ENCODE assay signal across 21 cellular contexts in genomic region chr2:8219631-8220393, GRCh38.
A peak's percentile ranks its signal among the peaks of the same experiment; 100 is the strongest.
DNase-seq lines count a peak whose midpoint lies in the region; ATAC-seq and TF ChIP-seq lines count a peak whose summit lies in the region.
"Had no signal": no experiment of that assay in that cellular context is flagged by ENCODE, and none has a peak within 500 bp of the region (broad histone marks: within the 10 kb centered on the region; RNA-seq: fewer than 3 reads in every experiment).

No MANE protein-coding gene starts in this region.

- CTCF ChIA-PET in activated naive CD4-positive, alpha-beta T cell treated with anti-CD3 and anti-CD28 coated beads, Interleukin-2, amount 10 ng/mL, durations not matched to agents 7 days and 5 days (lab: Charles Lee): no interaction called here

- no peak overlapping the region for H3K27ac Mint-ChIP-seq in activated naive CD4-positive, alpha-beta T cell treated with anti-CD3 and anti-CD28 coated beads, Interleukin-2, amount 10 ng/mL, durations not matched to agents 7 days and 5 days
- H3K27ac Mint-ChIP-seq: T-helper 2 cell treated with Interferon-gamma antibody and Interleukin-4, amounts not matched to agents 5 μg/mL and 100 μg/mL, for 36 hours had no signal

- H3K4me1 ChIP-seq in right atrium auricular region: peaks cover 2 to 19% of the 10 kb centered on the region in 2 donors
- H3K4me1 ChIP-seq in stomach smooth muscle (ENCODE audit: control insufficient read depth, insufficient read depth, low read length): peaks cover 11% of the 10 kb centered on the region

- no peaks in the 10 kb centered on the region for H3K36me3 ChIP-seq in right atrium auricular region
- H3K36me3 ChIP-seq in stomach smooth muscle (ENCODE audit: control insufficient read depth in 2 of 2, insufficient read depth in 2 of 2, low read length in 2 of 2): no peaks in the 10 kb centered on the region
- H3K36me3 ChIP-seq: cardiac muscle cell, esophagus squamous epithelium, neutrophil, thyroid gland had no signal

- ATAC-seq in HG02852 (IDR thresholded peaks at IDR 0.05; ENCODE audit: unreplicated experiment): no peak
- ATAC-seq: HCT116 had no signal

- H3K4me3 ChIP-seq in coronary artery: no peak overlapping the region
- H3K4me3 ChIP-seq in right atrium auricular region: no peak overlapping the region
- no peak overlapping the region for H3K4me3 ChIP-seq in stomach smooth muscle (ENCODE audit: low read length in 2 of 2)
- H3K4me3 ChIP-seq: cardiac muscle cell, esophagus squamous epithelium, thyroid gland had no signal

- no peaks in the 10 kb centered on the region for H3K36me3 Mint-ChIP-seq in activated naive CD4-positive, alpha-beta T cell treated with anti-CD3 and anti-CD28 coated beads, Interleukin-2, amount 10 ng/mL, durations not matched to agents 7 days and 5 days

- H3K9ac ChIP-seq in stomach smooth muscle (ENCODE audit: low read length in 2 of 2): no peak overlapping the region
- H3K9ac ChIP-seq: SK-N-SH had no signal

- no peaks in the 10 kb centered on the region for H3K27me3 ChIP-seq in right atrium auricular region
- H3K27me3 ChIP-seq in stomach smooth muscle (ENCODE audit: control insufficient read depth in 1 of 2, insufficient read depth in 2 of 2, low read length in 2 of 2): no peaks in the 10 kb centered on the region
- H3K27me3 ChIP-seq: cardiac muscle cell, esophagus squamous epithelium, neutrophil, thyroid gland had no signal

- TF ChIP-seq CTCF in coronary artery (IDR thresholded peaks at IDR 0.05) (no peak), right atrium auricular region (IDR thresholded peaks at IDR 0.05) (no peak)

- peaks cover 21% of the 10 kb centered on the region for H3K27me3 Mint-ChIP-seq in activated naive CD4-positive, alpha-beta T cell treated with anti-CD3 and anti-CD28 coated beads, Interleukin-2, amount 10 ng/mL, durations not matched to agents 7 days and 5 days
- H3K27me3 Mint-ChIP-seq: CD8-positive, alpha-beta memory T cell had no signal

- H3K4me1 Mint-ChIP-seq in activated naive CD4-positive, alpha-beta T cell treated with anti-CD3 and anti-CD28 coated beads, Interleukin-2, amount 10 ng/mL, durations not matched to agents 7 days and 5 days: no peaks in the 10 kb centered on the region

- no peaks in the 10 kb centered on the region for H3K9me3 ChIP-seq in right atrium auricular region
- no peaks in the 10 kb centered on the region for H3K9me3 ChIP-seq in stomach smooth muscle (ENCODE audit: control insufficient read depth in 2 of 2, low read length in 2 of 2)
- H3K9me3 ChIP-seq: esophagus squamous epithelium, neutrophil, SK-N-SH, thyroid gland had no signal

- DNase-seq in LHCN-M2 (ENCODE audit: low read depth) (peak; percentile 77), coronary artery (ENCODE audit: low spot score) (peak; percentile 86), right atrium auricular region (ENCODE audit: low spot score) (peak; percentile 69), COR-L47 (lab: John Stamatoyannopoulos, UW) (no peak)
- DNase-seq in activated naive CD4-positive, alpha-beta T cell treated with anti-CD3 and anti-CD28 coated beads, Interleukin-2, amount 10 ng/mL, durations not matched to agents 7 days and 5 days: no peak
- DNase-seq: activated CD4-positive, alpha-beta T cell treated with anti-CD3 and anti-CD28 coated beads, Interleukin-2, amount 50 U/mL, for 4 hours; CD8-positive, alpha-beta memory T cell; DND-41; effector CD4-positive, alpha-beta T cell; esophagus squamous epithelium; NCI-H1092; NCI-H2081; NK-92 treated with Interleukin-12 subunit alpha and Interleukin-12 subunit beta, amount 100 ng/mL, for 24 hours; SK-N-SH; thyroid gland had no signal

- H3K27ac ChIP-seq in coronary artery (peak overlapping the region; percentile 47 to 76), right atrium auricular region (peak overlapping the region; percentile 46 to 68), stomach smooth muscle (ENCODE audit: low read length) (peak overlapping the region; percentile 46)
- H3K27ac ChIP-seq: cardiac muscle cell, esophagus squamous epithelium, neutrophil, thyroid gland had no signal

- H3K4me3 Mint-ChIP-seq in activated naive CD4-positive, alpha-beta T cell treated with anti-CD3 and anti-CD28 coated beads, Interleukin-2, amount 10 ng/mL, durations not matched to agents 7 days and 5 days: no peak overlapping the region
- H3K4me3 Mint-ChIP-seq: CD8-positive, alpha-beta memory T cell; T-helper 2 cell treated with Interferon-gamma antibody and Interleukin-4, amounts not matched to agents 5 μg/mL and 100 μg/mL, for 36 hours had no signal

- H3K9me3 Mint-ChIP-seq in activated naive CD4-positive, alpha-beta T cell treated with anti-CD3 and anti-CD28 coated beads, Interleukin-2, amount 10 ng/mL, durations not matched to agents 7 days and 5 days: no peaks in the 10 kb centered on the region
- H3K9me3 Mint-ChIP-seq: CD8-positive, alpha-beta memory T cell; T-helper 2 cell treated with Interferon-gamma antibody and Interleukin-4, amounts not matched to agents 5 μg/mL and 100 μg/mL, for 36 hours had no signal

Comparison
In these comparisons a context has a peak if more than half of its experiments do, and no peak if none do; other contexts are left out.
1. DNase-seq: peak in LHCN-M2 (single experiment), coronary artery (single experiment) and right atrium auricular region (single experiment); none in activated naive CD4-positive, alpha-beta T cell treated with anti-CD3 and anti-CD28 coated beads, Interleukin-2, amount 10 ng/mL, durations not matched to agents 7 days and 5 days (single experiment) and COR-L47 (single experiment).
2. Peak in every context shown above with its lines, with median percentiles within 50 percentile points of each other: H3K27ac ChIP-seq.